1 cellular context compared by ENCODE assay signal in genomic region chr2:218709906-218710305, GRCh38.
TF ChIP-seq lines count a peak whose summit lies in the region.

No MANE protein-coding gene starts in this region.

TF ChIP-seq in K562, 482 proteins besides CTCF, POLR2A, EP300 and RAD21:
- peak; percentile 38; the same call in 1 of the 2 replicates for TF ChIP-seq JUND (IDR thresholded peaks at IDR 0.05; ENCODE audit: borderline replicate concordance, low read depth, low read length)
- no peak; the same call in 2 of the 3 replicates for TF ChIP-seq JUND (tag; IDR thresholded peaks at IDR 0.05; ENCODE audit: borderline replicate concordance, low read depth, low read length)
- no peak for TF ChIP-seq PPARD (CRISPR knock-in tag; IDR thresholded peaks at IDR 0.05)
- peak; percentile 66 for TF ChIP-seq FOSL1 (tag; conservative IDR thresholded peaks at IDR 0.05)
- TF ChIP-seq FIP1L1 (IDR thresholded peaks at IDR 0.05; ENCODE audit: low read depth, low read length, poor library complexity, severe bottlenecking) = no peak
- no peak for TF ChIP-seq SP1 (CRISPR knock-in tag; IDR thresholded peaks at IDR 0.05)
